1 cellular context compared by ENCODE assay signal in genomic region chr4:128974203-128974602, GRCh38.
TF ChIP-seq lines count a peak whose summit lies in the region.

No MANE protein-coding gene starts in this region.

TF ChIP-seq in SK-N-SH treated with all-trans-retinoic acid at 6 μM for 48 hours, 23 proteins besides CTCF, POLR2A, EP300 and RAD21 (continued from another document):
- TF ChIP-seq POU6F1 (CRISPR knock-in tag; IDR thresholded peaks at IDR 0.05; ENCODE audit: borderline replicate concordance, low read depth): no peak
